Comparison of ENCODE assay signal across 8 cellular contexts in the genomic region with DNA sequence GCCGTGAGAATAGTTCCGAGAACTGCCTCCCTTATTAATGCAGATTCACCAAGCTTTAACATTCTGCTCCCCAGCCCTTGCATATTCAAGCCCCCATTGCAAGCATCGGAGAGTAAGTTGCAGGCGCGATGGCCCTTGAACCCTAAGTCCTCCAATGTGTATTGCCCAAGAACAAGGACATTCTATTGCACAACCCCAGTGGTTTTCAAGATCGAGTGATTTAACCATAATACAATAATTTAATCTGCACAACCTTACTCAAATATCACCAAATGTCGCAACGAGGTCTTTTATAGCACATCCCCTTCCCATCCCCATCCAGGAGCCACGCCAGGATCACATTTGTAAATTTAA. TPM values are rescaled to one million over a fixed set of nuclear protein-coding genes. Genes with fewer than 3 reads are reported as not detected.
DNase-seq lines count a peak whose midpoint lies in the region; ATAC-seq and TF ChIP-seq lines count a peak whose summit lies in the region.

No MANE protein-coding gene starts in this region.

- no peaks in the 10 kb centered on the region for H3K79me2 ChIP-seq in GM23338 (replicated peaks; ENCODE audit: insufficient read depth)

- intact Hi-C loops in left ventricle myocardium inferior (cut with micrococcal nuclease) (no loop called here), gastrocnemius medialis (cut with DNase I; ENCODE audit: low total_unique reads) (loop anchor here (1.0 to 5.0 kb wide), 2 partner anchors 136 to 306 kb away; no protein-coding TSS in a partner anchor)

- H3K36me3 ChIP-seq in GM23338 (ENCODE audit: insufficient read depth) (no peaks in the 10 kb centered on the region), left ventricle myocardium inferior (no peaks in the 10 kb centered on the region), gastrocnemius medialis (no peaks in the 10 kb centered on the region)

- POLR2A ChIA-PET in activated CD8-positive, alpha-beta T cell treated with anti-CD3 and anti-CD28 coated beads, Interleukin-2, amount 10 ng/mL, durations not matched to agents 7 days and 5 days (lab: Charles Lee) = interaction anchor here (0.7 to 0.8 kb wide), 2 partner anchors 51 to 264 kb away, joined by 3 to 5 read pairs; no protein-coding TSS in a partner anchor

- no peaks in the 10 kb centered on the region for H4K20me1 ChIP-seq in GM23338 (replicated peaks; ENCODE audit: insufficient read depth)

- H3F3A ChIP-seq in GM23338 (replicated peaks; ENCODE audit: low read depth) = peaks cover 3% of the 10 kb centered on the region; the same call in 1 of the 2 replicates

- H3K27me3 Mint-ChIP-seq in GM23338 (ENCODE audit: insufficient read depth, low read depth, poor library complexity) = peaks cover 17% of the 10 kb centered on the region
- peaks cover 11% of the 10 kb centered on the region for H3K27me3 Mint-ChIP-seq in activated CD8-positive, alpha-beta T cell treated with anti-CD3 and anti-CD28 coated beads, Interleukin-2, amount 10 ng/mL, durations not matched to agents 7 days and 5 days (ENCODE audit: low read depth)

- in situ Hi-C loops in gastrocnemius medialis (cut with MboI; ENCODE audit: low sequenced_read_pairs in 4 of 4) = loop anchor here in 1 of 4 donors (10.0 kb wide), 1 partner anchor 133 kb away; no protein-coding TSS in a partner anchor

- H3K27ac ChIP-seq in GM23338 (ENCODE audit: low read depth) (no peak overlapping the region), left ventricle myocardium inferior (replicated peaks) (peak overlapping the region; percentile 99), gastrocnemius medialis (peak overlapping the region; percentile 95 to 99 (median 97))

- H3K4me1 ChIP-seq in GM23338 (ENCODE audit: insufficient read depth) (peaks cover 13% of the 10 kb centered on the region), left ventricle myocardium inferior (peaks cover 55% of the 10 kb centered on the region), gastrocnemius medialis (peaks cover 33 to 41% of the 10 kb centered on the region in 2 donors)

- peak overlapping the region; percentile 93 for H3K4me3 Mint-ChIP-seq in GM23338
- H3K4me3 Mint-ChIP-seq in activated CD8-positive, alpha-beta T cell treated with anti-CD3 and anti-CD28 coated beads, Interleukin-2, amount 10 ng/mL, durations not matched to agents 7 days and 5 days = peak overlapping the region; percentile 75

- ATAC-seq in GM23338 (no peak), gastrocnemius medialis (peak; percentile 3 to 8), HG02973 (IDR thresholded peaks at IDR 0.05; ENCODE audit: unreplicated experiment) (no peak), HG02938 (IDR thresholded peaks at IDR 0.05; ENCODE audit: unreplicated experiment) (no peak)
- ATAC-seq in activated CD8-positive, alpha-beta T cell treated with anti-CD3 and anti-CD28 coated beads, Interleukin-2, amount 10 ng/mL, durations not matched to agents 7 days and 5 days = no peak

- H2AFZ ChIP-seq in GM23338 = no peak overlapping the region

- H3K9me3 ChIP-seq in left ventricle myocardium inferior (replicated peaks) (no peaks in the 10 kb centered on the region), gastrocnemius medialis (no peaks in the 10 kb centered on the region)

- H3K4me3 ChIP-seq in GM23338 (peak overlapping the region; percentile 67), left ventricle myocardium inferior (peak overlapping the region; percentile 73), gastrocnemius medialis (peak overlapping the region; percentile 77 to 97 (median 88))

- CTCF ChIA-PET in activated CD8-positive, alpha-beta T cell treated with anti-CD3 and anti-CD28 coated beads, Interleukin-2, amount 10 ng/mL, durations not matched to agents 7 days and 5 days (lab: Charles Lee) = interaction anchor here (0.7 to 2.6 kb wide), 21 partner anchors 11 to 376 kb away, joined by 3 to 27 read pairs (median 4); no protein-coding TSS in a partner anchor

- H3K27me3 ChIP-seq in GM23338 (ENCODE audit: insufficient read depth) (no peaks in the 10 kb centered on the region), left ventricle myocardium inferior (ENCODE audit: low read depth) (no peaks in the 10 kb centered on the region), gastrocnemius medialis (no peaks in the 10 kb centered on the region)

- DNase-seq in GM23338 (ENCODE audit: low spot score) = no peak
- no peak for DNase-seq in activated CD8-positive, alpha-beta T cell treated with anti-CD3 and anti-CD28 coated beads, Interleukin-2, amount 10 ng/mL, durations not matched to agents 7 days and 5 days
- no peak for DNase-seq in left ventricle myocardium inferior
- no peak for DNase-seq in gastrocnemius medialis
- no peak for DNase-seq in superior temporal gyrus (ENCODE audit: extremely low spot score)
- DNase-seq in H4 (ENCODE audit: low spot score) = no peak

- TF ChIP-seq CTCF in GM23338 (conservative IDR thresholded peaks at IDR 0.05; ENCODE audit: low read depth in 2 of 2) (no peak), left ventricle myocardium inferior (IDR thresholded peaks at IDR 0.05; ENCODE audit: borderline replicate concordance) (no peak), gastrocnemius medialis (IDR thresholded peaks at IDR 0.05 in 4 of 5, conservative IDR thresholded peaks at IDR 0.05 in 1 of 5) (peak in 2 of 5 experiments; percentile 16 to 37)

- no peaks in the 10 kb centered on the region for H3K9me2 ChIP-seq in GM23338 (ENCODE audit: insufficient read depth)

- H3K27ac Mint-ChIP-seq in GM23338 = no peak overlapping the region
- no peak overlapping the region for H3K27ac Mint-ChIP-seq in activated CD8-positive, alpha-beta T cell treated with anti-CD3 and anti-CD28 coated beads, Interleukin-2, amount 10 ng/mL, durations not matched to agents 7 days and 5 days

- H3K4me2 ChIP-seq in GM23338 = peak overlapping the region; percentile 87

- H3K4me1 Mint-ChIP-seq in GM23338 = peaks cover 19% of the 10 kb centered on the region
- H3K4me1 Mint-ChIP-seq in activated CD8-positive, alpha-beta T cell treated with anti-CD3 and anti-CD28 coated beads, Interleukin-2, amount 10 ng/mL, durations not matched to agents 7 days and 5 days (ENCODE audit: low read depth) = peaks cover 26% of the 10 kb centered on the region

- H3K36me3 Mint-ChIP-seq in GM23338 (ENCODE audit: low read depth) = no peaks in the 10 kb centered on the region
- no peaks in the 10 kb centered on the region for H3K36me3 Mint-ChIP-seq in activated CD8-positive, alpha-beta T cell treated with anti-CD3 and anti-CD28 coated beads, Interleukin-2, amount 10 ng/mL, durations not matched to agents 7 days and 5 days (ENCODE audit: low read depth)

- no peak for TF ChIP-seq POLR2A in gastrocnemius medialis (IDR thresholded peaks at IDR 0.05)

- no peaks in the 10 kb centered on the region for H3K9me3 Mint-ChIP-seq in GM23338
- H3K9me3 Mint-ChIP-seq in activated CD8-positive, alpha-beta T cell treated with anti-CD3 and anti-CD28 coated beads, Interleukin-2, amount 10 ng/mL, durations not matched to agents 7 days and 5 days (ENCODE audit: insufficient read depth) = no peaks in the 10 kb centered on the region

TF ChIP-seq in GM23338, 12 proteins besides CTCF, POLR2A, EP300 and RAD21 (continues in another document):
- TF ChIP-seq POLR2AphosphoS5 (IDR thresholded peaks at IDR 0.05; ENCODE audit: low read depth) = no peak
- TF ChIP-seq EZH2 (IDR thresholded peaks at IDR 0.05; ENCODE audit: low read depth, unreplicated experiment) = no peak
- TF ChIP-seq CREB1 (CRISPR knock-in tag; IDR thresholded peaks at IDR 0.05; ENCODE audit: low read depth) = no peak
- no peak for TF ChIP-seq STAT1 (IDR thresholded peaks at IDR 0.05; ENCODE audit: unreplicated experiment)
- TF ChIP-seq EZH2phosphoT487 (IDR thresholded peaks at IDR 0.05; ENCODE audit: unreplicated experiment) = no peak
- TF ChIP-seq ZNF114 (CRISPR knock-in tag; IDR thresholded peaks at IDR 0.05) = no peak
- no peak for TF ChIP-seq ZNF331 (CRISPR knock-in tag; IDR thresholded peaks at IDR 0.05; ENCODE audit: low read depth)
- no peak for TF ChIP-seq REST (IDR thresholded peaks at IDR 0.05; ENCODE audit: unreplicated experiment)

RNA-seq across cellular contexts. Expression of gene PLXND1, which starts 21.7 kb away (rescaled TPM):
- total RNA-seq in GM23338 (2014; rRNA removed; shearing (Covaris generic)) = 30.7 and 60.4 TPM in 2 replicates
- 13.3 and 14.7 TPM in 2 replicates for polyA plus RNA-seq in GM23338 (2016; fragmentation: Nextera tagmentation; extraction: Ambion mirVana)
- 1 to 10 TPM; 3.7 to 4.1 TPM for total RNA-seq in activated CD8-positive, alpha-beta T cell treated with anti-CD3 and anti-CD28 coated beads, Interleukin-2, amount 10 ng/mL, durations not matched to agents 7 days and 5 days
- total RNA-seq in left ventricle myocardium inferior (45.5 TPM), gastrocnemius medialis (10 to 100 TPM; 15.7 to 70.9 (median 19.9) TPM)
- total RNA-seq in H4 (2014; rRNA removed; shearing (Covaris generic)) = 40.4 and 65.3 TPM in 2 replicates

Comparison
In these comparisons a context has a peak if more than half of its experiments do, and no peak if none do; other contexts are left out.
1. ATAC-seq: peak in gastrocnemius medialis (2 of 2); none in GM23338 (single experiment), activated CD8-positive, alpha-beta T cell treated with anti-CD3 and anti-CD28 coated beads, Interleukin-2, amount 10 ng/mL, durations not matched to agents 7 days and 5 days (single experiment), HG02973 (single experiment) and HG02938 (single experiment).
2. Peak in every context shown above with its lines, with median percentiles within 50 percentile points of each other: H3K4me3 ChIP-seq.